In genomic region chr1:150629115-150629928, GRCh38 we compare ENCODE assay signal across 1 cellular context.
TF ChIP-seq lines count a peak whose summit lies in the region.

TSS of gene ENSA (minus strand) at chr1:150629612. CDS start at chr1:150629470, 142 bp downstream.

TF ChIP-seq in HepG2, 621 proteins besides CTCF, POLR2A, EP300 and RAD21 (continued from another document and continues in another):
- TF ChIP-seq ZBTB40 (IDR thresholded peaks at IDR 0.05) (no peak), ZBTB40 (CRISPR knock-in tag; IDR thresholded peaks at IDR 0.05) (peak; percentile 65), ZNF773 (CRISPR knock-in tag; IDR thresholded peaks at IDR 0.05; ENCODE audit: borderline replicate concordance) (no peak), SOX6 (IDR thresholded peaks at IDR 0.05) (no peak), SOX6 (CRISPR knock-in tag; IDR thresholded peaks at IDR 0.05) (peak; percentile 45; the same call in 1 of the 2 replicates), MLLT10 (CRISPR knock-in tag; IDR thresholded peaks at IDR 0.05) (no peak), RBFOX2 (IDR thresholded peaks at IDR 0.05; ENCODE audit: low read depth, low read length) (peak; percentile 67), PHF5A (CRISPR knock-in tag; IDR thresholded peaks at IDR 0.05; ENCODE audit: low read depth, unreplicated experiment) (no peak), NFYC (CRISPR knock-in tag; IDR thresholded peaks at IDR 0.05) (peak; percentile 91), ZSCAN9 (CRISPR knock-in tag; IDR thresholded peaks at IDR 0.05; ENCODE audit: borderline replicate concordance) (peak; percentile 28; the same call in 1 of the 2 replicates), NCOR1 (IDR thresholded peaks at IDR 0.05; ENCODE audit: borderline replicate concordance, low read length) (peak; percentile 31; the same call in 1 of the 2 replicates), ARHGAP35 (CRISPR knock-in tag; IDR thresholded peaks at IDR 0.05; ENCODE audit: borderline replicate concordance) (no peak), NFRKB (IDR thresholded peaks at IDR 0.05) (peak; percentile 48; the same call in 1 of the 2 replicates), MIER3 (CRISPR knock-in tag; IDR thresholded peaks at IDR 0.05; ENCODE audit: borderline replicate concordance) (peak; percentile 26; the same call in 1 of the 2 replicates), MAZ (IDR thresholded peaks at IDR 0.05; ENCODE audit: borderline replicate concordance, low read depth, low read length) (peak; percentile 63), MAZ (CRISPR knock-in tag; IDR thresholded peaks at IDR 0.05; ENCODE audit: low read depth) (peak; percentile 29; the same call in 1 of the 2 replicates), FOSL2 (CRISPR knock-in tag; IDR thresholded peaks at IDR 0.05) (peak; percentile 8; the same call in 1 of the 2 replicates), ZNF713 (CRISPR knock-in tag; IDR thresholded peaks at IDR 0.05) (no peak), NFE2L1 (CRISPR knock-in tag; IDR thresholded peaks at IDR 0.05; ENCODE audit: borderline replicate concordance) (no peak), HES4 (CRISPR knock-in tag; IDR thresholded peaks at IDR 0.05; ENCODE audit: borderline replicate concordance) (peak; percentile 44; the same call in 1 of the 2 replicates), STAT5B (CRISPR knock-in tag; IDR thresholded peaks at IDR 0.05) (no peak), MED1 (CRISPR knock-in tag; IDR thresholded peaks at IDR 0.05) (0 out of 2 replicates have a peak, but pooled peaks have one; percentile 11), RELA (CRISPR knock-in tag; IDR thresholded peaks at IDR 0.05) (no peak), TOE1 (CRISPR knock-in tag; IDR thresholded peaks at IDR 0.05) (no peak; the same call in 1 of the 2 replicates), ZNF224 (CRISPR knock-in tag; IDR thresholded peaks at IDR 0.05) (peak; percentile 80; the same call in 1 of the 2 replicates), ZFX (CRISPR knock-in tag; IDR thresholded peaks at IDR 0.05; ENCODE audit: low read depth) (peak; percentile 73), ZNF432 (CRISPR knock-in tag; IDR thresholded peaks at IDR 0.05; ENCODE audit: borderline replicate concordance) (no peak)
- TF ChIP-seq, protein P1, sequence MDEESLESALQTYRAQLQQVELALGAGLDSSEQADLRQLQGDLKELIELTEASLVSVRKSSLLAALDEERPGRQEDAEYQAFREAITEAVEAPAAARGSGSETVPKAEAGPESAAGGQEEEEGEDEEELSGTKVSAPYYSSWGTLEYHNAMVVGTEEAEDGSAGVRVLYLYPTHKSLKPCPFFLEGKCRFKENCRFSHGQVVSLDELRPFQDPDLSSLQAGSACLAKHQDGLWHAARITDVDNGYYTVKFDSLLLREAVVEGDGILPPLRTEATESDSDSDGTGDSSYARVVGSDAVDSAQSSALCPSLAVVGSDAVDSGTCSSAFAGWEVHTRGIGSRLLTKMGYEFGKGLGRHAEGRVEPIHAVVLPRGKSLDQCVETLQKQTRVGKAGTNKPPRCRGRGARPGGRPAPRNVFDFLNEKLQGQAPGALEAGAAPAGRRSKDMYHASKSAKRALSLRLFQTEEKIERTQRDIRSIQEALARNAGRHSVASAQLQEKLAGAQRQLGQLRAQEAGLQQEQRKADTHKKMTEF (CRISPR knock-in tag; IDR thresholded peaks at IDR 0.05) = peak; percentile 62; the same call in 1 of the 2 replicates
- TF ChIP-seq, protein P2, sequence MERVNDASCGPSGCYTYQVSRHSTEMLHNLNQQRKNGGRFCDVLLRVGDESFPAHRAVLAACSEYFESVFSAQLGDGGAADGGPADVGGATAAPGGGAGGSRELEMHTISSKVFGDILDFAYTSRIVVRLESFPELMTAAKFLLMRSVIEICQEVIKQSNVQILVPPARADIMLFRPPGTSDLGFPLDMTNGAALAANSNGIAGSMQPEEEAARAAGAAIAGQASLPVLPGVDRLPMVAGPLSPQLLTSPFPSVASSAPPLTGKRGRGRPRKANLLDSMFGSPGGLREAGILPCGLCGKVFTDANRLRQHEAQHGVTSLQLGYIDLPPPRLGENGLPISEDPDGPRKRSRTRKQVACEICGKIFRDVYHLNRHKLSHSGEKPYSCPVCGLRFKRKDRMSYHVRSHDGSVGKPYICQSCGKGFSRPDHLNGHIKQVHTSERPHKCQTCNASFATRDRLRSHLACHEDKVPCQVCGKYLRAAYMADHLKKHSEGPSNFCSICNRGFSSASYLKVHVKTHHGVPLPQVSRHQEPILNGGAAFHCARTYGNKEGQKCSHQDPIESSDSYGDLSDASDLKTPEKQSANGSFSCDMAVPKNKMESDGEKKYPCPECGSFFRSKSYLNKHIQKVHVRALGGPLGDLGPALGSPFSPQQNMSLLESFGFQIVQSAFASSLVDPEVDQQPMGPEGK (CRISPR knock-in tag; IDR thresholded peaks at IDR 0.05) = peak; percentile 39; the same call in 1 of the 2 replicates
- TF ChIP-seq, protein P3, sequence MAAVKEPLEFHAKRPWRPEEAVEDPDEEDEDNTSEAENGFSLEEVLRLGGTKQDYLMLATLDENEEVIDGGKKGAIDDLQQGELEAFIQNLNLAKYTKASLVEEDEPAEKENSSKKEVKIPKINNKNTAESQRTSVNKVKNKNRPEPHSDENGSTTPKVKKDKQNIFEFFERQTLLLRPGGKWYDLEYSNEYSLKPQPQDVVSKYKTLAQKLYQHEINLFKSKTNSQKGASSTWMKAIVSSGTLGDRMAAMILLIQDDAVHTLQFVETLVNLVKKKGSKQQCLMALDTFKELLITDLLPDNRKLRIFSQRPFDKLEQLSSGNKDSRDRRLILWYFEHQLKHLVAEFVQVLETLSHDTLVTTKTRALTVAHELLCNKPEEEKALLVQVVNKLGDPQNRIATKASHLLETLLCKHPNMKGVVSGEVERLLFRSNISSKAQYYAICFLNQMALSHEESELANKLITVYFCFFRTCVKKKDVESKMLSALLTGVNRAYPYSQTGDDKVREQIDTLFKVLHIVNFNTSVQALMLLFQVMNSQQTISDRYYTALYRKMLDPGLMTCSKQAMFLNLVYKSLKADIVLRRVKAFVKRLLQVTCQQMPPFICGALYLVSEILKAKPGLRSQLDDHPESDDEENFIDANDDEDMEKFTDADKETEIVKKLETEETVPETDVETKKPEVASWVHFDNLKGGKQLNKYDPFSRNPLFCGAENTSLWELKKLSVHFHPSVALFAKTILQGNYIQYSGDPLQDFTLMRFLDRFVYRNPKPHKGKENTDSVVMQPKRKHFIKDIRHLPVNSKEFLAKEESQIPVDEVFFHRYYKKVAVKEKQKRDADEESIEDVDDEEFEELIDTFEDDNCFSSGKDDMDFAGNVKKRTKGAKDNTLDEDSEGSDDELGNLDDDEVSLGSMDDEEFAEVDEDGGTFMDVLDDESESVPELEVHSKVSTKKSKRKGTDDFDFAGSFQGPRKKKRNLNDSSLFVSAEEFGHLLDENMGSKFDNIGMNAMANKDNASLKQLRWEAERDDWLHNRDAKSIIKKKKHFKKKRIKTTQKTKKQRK (IDR thresholded peaks at IDR 0.05; ENCODE audit: low read length) = peak; percentile 90
- TF ChIP-seq, protein P4, sequence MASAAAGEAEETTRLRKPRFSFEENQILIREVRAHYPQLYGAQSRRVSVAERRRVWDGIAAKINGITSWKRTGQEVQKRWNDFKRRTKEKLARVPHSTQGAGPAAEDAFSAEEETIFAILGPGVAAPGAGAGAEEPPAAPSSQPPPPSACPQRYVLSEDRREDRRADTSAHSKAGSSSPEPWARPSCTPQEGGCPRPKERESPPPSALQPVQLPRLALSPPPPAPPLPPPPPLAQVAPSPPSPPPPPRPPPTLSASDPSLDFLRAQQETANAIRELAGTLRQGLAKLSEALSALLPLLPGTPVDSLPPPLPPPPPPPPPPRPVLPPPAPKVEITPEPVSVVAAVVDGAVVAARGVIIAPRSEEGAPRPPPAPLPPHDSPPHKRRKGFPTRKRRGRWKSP (CRISPR knock-in tag; IDR thresholded peaks at IDR 0.05) = no peak
- TF ChIP-seq, protein P5, sequence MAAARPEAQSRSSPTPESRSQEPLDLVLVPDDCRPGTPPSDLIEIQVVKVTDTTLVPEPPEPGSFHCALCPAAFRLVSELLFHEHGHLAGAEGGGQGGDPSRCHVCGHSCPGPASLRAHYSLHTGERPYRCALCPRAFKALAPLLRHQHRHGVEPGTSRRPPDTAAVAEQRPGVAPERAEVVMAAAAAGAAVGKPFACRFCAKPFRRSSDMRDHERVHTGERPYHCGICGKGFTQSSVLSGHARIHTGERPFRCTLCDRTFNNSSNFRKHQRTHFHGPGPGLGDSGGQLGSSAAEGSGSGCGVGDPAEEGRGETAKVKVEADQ (CRISPR knock-in tag; IDR thresholded peaks at IDR 0.05; ENCODE audit: borderline replicate concordance) = peak; percentile 75; the same call in 1 of the 2 replicates
- TF ChIP-seq, protein P6, sequence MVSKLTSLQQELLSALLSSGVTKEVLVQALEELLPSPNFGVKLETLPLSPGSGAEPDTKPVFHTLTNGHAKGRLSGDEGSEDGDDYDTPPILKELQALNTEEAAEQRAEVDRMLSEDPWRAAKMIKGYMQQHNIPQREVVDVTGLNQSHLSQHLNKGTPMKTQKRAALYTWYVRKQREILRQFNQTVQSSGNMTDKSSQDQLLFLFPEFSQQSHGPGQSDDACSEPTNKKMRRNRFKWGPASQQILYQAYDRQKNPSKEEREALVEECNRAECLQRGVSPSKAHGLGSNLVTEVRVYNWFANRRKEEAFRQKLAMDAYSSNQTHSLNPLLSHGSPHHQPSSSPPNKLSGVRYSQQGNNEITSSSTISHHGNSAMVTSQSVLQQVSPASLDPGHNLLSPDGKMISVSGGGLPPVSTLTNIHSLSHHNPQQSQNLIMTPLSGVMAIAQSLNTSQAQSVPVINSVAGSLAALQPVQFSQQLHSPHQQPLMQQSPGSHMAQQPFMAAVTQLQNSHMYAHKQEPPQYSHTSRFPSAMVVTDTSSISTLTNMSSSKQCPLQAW (CRISPR knock-in tag; IDR thresholded peaks at IDR 0.05) = peak; percentile 70; the same call in 1 of the 2 replicates
- TF ChIP-seq, protein P7, sequence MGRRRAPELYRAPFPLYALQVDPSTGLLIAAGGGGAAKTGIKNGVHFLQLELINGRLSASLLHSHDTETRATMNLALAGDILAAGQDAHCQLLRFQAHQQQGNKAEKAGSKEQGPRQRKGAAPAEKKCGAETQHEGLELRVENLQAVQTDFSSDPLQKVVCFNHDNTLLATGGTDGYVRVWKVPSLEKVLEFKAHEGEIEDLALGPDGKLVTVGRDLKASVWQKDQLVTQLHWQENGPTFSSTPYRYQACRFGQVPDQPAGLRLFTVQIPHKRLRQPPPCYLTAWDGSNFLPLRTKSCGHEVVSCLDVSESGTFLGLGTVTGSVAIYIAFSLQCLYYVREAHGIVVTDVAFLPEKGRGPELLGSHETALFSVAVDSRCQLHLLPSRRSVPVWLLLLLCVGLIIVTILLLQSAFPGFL (CRISPR knock-in tag; IDR thresholded peaks at IDR 0.05) = no peak
- TF ChIP-seq, protein P8, sequence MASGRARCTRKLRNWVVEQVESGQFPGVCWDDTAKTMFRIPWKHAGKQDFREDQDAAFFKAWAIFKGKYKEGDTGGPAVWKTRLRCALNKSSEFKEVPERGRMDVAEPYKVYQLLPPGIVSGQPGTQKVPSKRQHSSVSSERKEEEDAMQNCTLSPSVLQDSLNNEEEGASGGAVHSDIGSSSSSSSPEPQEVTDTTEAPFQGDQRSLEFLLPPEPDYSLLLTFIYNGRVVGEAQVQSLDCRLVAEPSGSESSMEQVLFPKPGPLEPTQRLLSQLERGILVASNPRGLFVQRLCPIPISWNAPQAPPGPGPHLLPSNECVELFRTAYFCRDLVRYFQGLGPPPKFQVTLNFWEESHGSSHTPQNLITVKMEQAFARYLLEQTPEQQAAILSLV (CRISPR knock-in tag; IDR thresholded peaks at IDR 0.05; ENCODE audit: borderline replicate concordance) = no peak
